ENCODE assay signal across 37 cellular contexts in the genomic region with DNA sequence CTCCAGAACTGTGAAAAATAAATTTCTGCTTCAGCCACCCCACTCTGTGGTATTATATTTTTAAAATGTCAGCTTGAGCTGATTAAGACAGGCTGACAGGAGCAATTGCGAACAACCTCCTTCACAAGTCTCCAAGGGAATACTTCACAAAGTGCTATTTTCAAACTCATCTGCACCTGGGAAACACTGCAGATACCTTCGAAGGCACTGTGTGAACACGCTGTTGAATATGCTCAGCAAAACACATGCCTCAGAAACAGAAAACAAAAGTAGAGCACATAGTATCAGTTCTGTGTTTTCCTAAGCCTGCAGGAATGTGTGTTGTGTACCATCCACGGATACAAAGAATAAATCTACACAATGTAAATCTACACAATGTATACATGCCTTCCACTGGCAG. TPM values are rescaled to one million over a fixed set of nuclear protein-coding genes. Genes with fewer than 3 reads are reported as not detected.
"Had no signal": no experiment of that assay in that cellular context is flagged by ENCODE, and none has a peak within 500 bp of the region (broad histone marks: within the 10 kb centered on the region; RNA-seq: fewer than 3 reads in every experiment).

No MANE protein-coding gene starts in this region.

- H3K27ac ChIP-seq: KMS-11, PC-9, RWPE1, SJCRH30, SK-N-MC had no signal

- H3K9me3 ChIP-seq: SJCRH30 had no signal

- ATAC-seq: Panc1, Right ventricle myocardium inferior had no signal

- H3K4me2 ChIP-seq: KMS-11, PC-9 had no signal

- H3K36me3 ChIP-seq: SJCRH30 had no signal

- DNase-seq: Karpas-422, KBM-7, NCI-H1048, NCI-H1092 treated with DMSO at 0.1 percent for 48 hours, NCI-H1105 treated with DMSO at 0.1 percent for 48 hours, NCI-H1417, NCI-H1436, NCI-H146, NCI-H1694, NCI-H187, NCI-H1930, NCI-H2029 treated with DMSO at 0.1 percent for 48 hours, NCI-H2081 treated with DMSO at 0.1 percent for 48 hours, NCI-H2107, NCI-H2171, NCI-H226, NCI-H446 treated with DMSO at 0.1 percent for 48 hours, NCI-H510A, NCI-H524, NCI-H526, NCI-H69, NCI-H748 treated with DMSO at 0.1 percent for 48 hours, NCI-H82, SHP77, SIG-M5, SJCRH30 had no signal

- H3K9ac ChIP-seq: KMS-11 had no signal

- H3K4me3 ChIP-seq: PC-9, SJCRH30, SK-N-MC had no signal

- H3K27me3 ChIP-seq: SJCRH30 had no signal

- H2AFZ ChIP-seq: PC-9 had no signal

RNA-seq across cellular contexts. Expression of gene TSPAN2, which starts 10.6 kb away (rescaled TPM):
- total RNA-seq: SK-MEL-5 had no signal

RNA-seq across cellular contexts. Expression of gene TSHB, which starts 49.1 kb away (rescaled TPM):
- total RNA-seq: LHCN-M2, MCF 10A, OCI-LY7, PC-9, Right ventricle myocardium inferior, RPMI7951, SJCRH30, SK-MEL-5 had no signal
